ENCODE assay signal across 32 cellular contexts in genomic region chr22:36898690-36899089, GRCh38. TPM values are rescaled to one million over a fixed set of nuclear protein-coding genes. Genes with fewer than 3 reads are reported as not detected.
"Had no signal": no experiment of that assay in that cellular context is flagged by ENCODE, and none has a peak within 500 bp of the region (broad histone marks: within the 10 kb centered on the region; RNA-seq: fewer than 3 reads in every experiment).

No MANE protein-coding gene starts in this region.

- H3K4me1 ChIP-seq: pancreas, psoas muscle, suprapubic skin, testis, tibial artery, transverse colon, upper lobe of right lung, uterus had no signal

- H3K27me3 Mint-ChIP-seq: stimulated activated memory B cell treated with anti-CD40 and anti-IgM and Interleukin-4, amounts not matched to agents 10 μg/mL and 1 μg/mL and 100 μg/mL, for 72 hours had no signal

- H3K4me3 ChIP-seq: pancreas, psoas muscle, skin epidermis, smooth muscle cell, spleen, suprapubic skin, testis, tibial artery, transverse colon, upper lobe of right lung, uterus had no signal

- ATAC-seq: naive thymus-derived CD8-positive, alpha-beta T cell; psoas muscle; right cardiac atrium; sciatic nerve; stimulated activated memory B cell treated with anti-CD40 and anti-IgM and Interleukin-4, amounts not matched to agents 10 μg/mL and 1 μg/mL and 100 μg/mL, for 72 hours; stimulated activated naive CD8-positive, alpha-beta T cell treated with anti-CD3 and anti-CD28 coated beads, Interleukin-15, amount 100 ng/mL, for 72 hours; stimulated activated naive CD8-positive, alpha-beta T cell treated with anti-CD3 and anti-CD28 coated beads, Interleukin-15, Interleukin-2, amounts not matched to agents 100 U/mL and 50 U/mL, for 24 hours; upper lobe of right lung had no signal

- DNase-seq: naive B cell; naive thymus-derived CD8-positive, alpha-beta T cell; nephron progenitor cell; nucleus accumbens; pancreas; psoas muscle; right cardiac atrium; spleen; stimulated activated CD4-positive, alpha-beta T cell treated with anti-CD3 and anti-CD28 coated beads, Interleukin-12 subunit alpha, Interleukin-12 subunit beta, amount 100 ng/mL, for 4 hours; stimulated activated CD4-positive, alpha-beta T cell treated with anti-CD3 and anti-CD28 coated beads, Interleukin-1b, Interleukin-23, amount 100 ng/mL, for 48 hours; stimulated activated CD4-positive, alpha-beta T cell treated with anti-CD3 and anti-CD28 coated beads, Interleukin-4, amount 100 ng/mL, for 1 hour; stimulated activated CD4-positive, alpha-beta T cell treated with anti-CD3 and anti-CD28 coated beads, Interleukin-4, amount 100 ng/mL, for 4 hours; stimulated activated CD8-positive, alpha-beta memory T cell treated with anti-CD3 and anti-CD28 coated beads, Interleukin-4, amount 100 ng/mL, for 48 hours; stimulated activated naive CD4-positive, alpha-beta T cell; stimulated activated naive CD8-positive, alpha-beta T cell treated with anti-CD3 and anti-CD28 coated beads, Interleukin-15, amount 100 ng/mL, for 72 hours; stimulated activated naive CD8-positive, alpha-beta T cell treated with anti-CD3 and anti-CD28 coated beads, Interleukin-15, Interleukin-2, amounts not matched to agents 100 U/mL and 50 U/mL, for 24 hours; substantia nigra; testis; tibial artery; transverse colon; upper lobe of right lung; uterus had no signal

- H3K27me3 ChIP-seq: neutrophil, pancreas, testis, upper lobe of right lung, uterus had no signal

- H3K27ac ChIP-seq: pancreas, psoas muscle, skin epidermis, spleen, suprapubic skin, testis, tibial artery, transverse colon, upper lobe of right lung, uterus had no signal

- H3K4me3 Mint-ChIP-seq: nephron progenitor cell; neural crest cell; stimulated activated memory B cell treated with anti-CD40 and anti-IgM and Interleukin-4, amounts not matched to agents 10 μg/mL and 1 μg/mL and 100 μg/mL, for 72 hours; stimulated activated naive CD8-positive, alpha-beta T cell treated with anti-CD3 and anti-CD28 coated beads, Interleukin-15, amount 100 ng/mL, for 72 hours; type B pancreatic cell had no signal

- H3K36me3 Mint-ChIP-seq: type B pancreatic cell had no signal

- H3K27ac Mint-ChIP-seq: naive thymus-derived CD8-positive, alpha-beta T cell; nephron progenitor cell; stimulated activated memory B cell treated with anti-CD40 and anti-IgM and Interleukin-4, amounts not matched to agents 10 μg/mL and 1 μg/mL and 100 μg/mL, for 72 hours; type B pancreatic cell had no signal

- H3K4me1 Mint-ChIP-seq: neural crest cell had no signal

- H3K36me3 ChIP-seq: neutrophil, pancreas, spleen, suprapubic skin, tibial artery, transverse colon, upper lobe of right lung, uterus had no signal

- FAIRE-seq: pancreas had no signal

- H3K9me3 ChIP-seq: neutrophil, pancreas, psoas muscle, suprapubic skin, testis, transverse colon, upper lobe of right lung, uterus had no signal

RNA-seq across cellular contexts. Expression of gene CSF2RB, which starts 14.7 kb away (rescaled TPM):
- total RNA-seq: neural crest cell, osteocyte, smooth muscle cell had no signal

RNA-seq across cellular contexts. Expression of gene NCF4, which starts 37.9 kb away (rescaled TPM):
- total RNA-seq: neural crest cell, osteocyte, renal cortical epithelial cell, smooth muscle cell had no signal
